In genomic region chrX:129981752-129982299, GRCh38 we compare ENCODE assay signal across 8 cellular contexts. TPM values are rescaled to one million over a fixed set of nuclear protein-coding genes. Genes with fewer than 3 reads are reported as not detected.
A peak's percentile ranks its signal among the peaks of the same experiment; 100 is the strongest.
DNase-seq lines count a peak whose midpoint lies in the region; ATAC-seq and TF ChIP-seq lines count a peak whose summit lies in the region.

No MANE protein-coding gene starts in this region.

- no peak for TF ChIP-seq POLR2A in heart left ventricle (IDR thresholded peaks at IDR 0.05)
- no peak for TF ChIP-seq POLR2A in sigmoid colon (IDR thresholded peaks at IDR 0.05)

- peak in 2 of 5 donors; percentile 22 to 50 for DNase-seq in heart left ventricle
- no peak for DNase-seq in cardiac septum (ENCODE audit: low spot score)
- no peak for DNase-seq in PC-3
- DNase-seq in sigmoid colon: no peak
- no peak for DNase-seq in activated CD4-positive, alpha-beta T cell treated with anti-CD3 and anti-CD28 coated beads, Interleukin-2, amount 10 ng/mL, durations not matched to agents 24 days and 14 days

- 0 to 53% (median 15%) methylated on average over 18 to 29 of the region's 29 CpGs for WGBS in heart left ventricle, 4 donors
- WGBS in urinary bladder: under 1% methylated on average over 28 of the region's 29 CpGs
- 1% methylated on average over 28 of the region's 29 CpGs for WGBS in sigmoid colon, 2 donors

- POLR2A ChIA-PET in PC-3 (lab: Charles Lee; ENCODE audit: unreplicated experiment): no interaction called here

- peaks cover 15% of the 10 kb centered on the region; the same call in 1 of the 2 replicates for H3K79me2 ChIP-seq in PC-3 (ENCODE audit: low read length)

- H3K27me3 ChIP-seq in heart left ventricle: no peaks in the 10 kb centered on the region
- H3K27me3 ChIP-seq in PC-3 (ENCODE audit: low read length): no peaks in the 10 kb centered on the region
- H3K27me3 ChIP-seq in iPS-18a (ENCODE audit: control insufficient read depth, insufficient read depth, low read length): peaks cover 55% of the 10 kb centered on the region
- no peaks in the 10 kb centered on the region for H3K27me3 ChIP-seq in sigmoid colon

- H3K4me1 ChIP-seq in heart left ventricle: peaks cover 0 to 7% (median 0%) of the 10 kb centered on the region in 12 donors
- peaks cover 5% of the 10 kb centered on the region; the same call in 1 of the 2 replicates for H3K4me1 ChIP-seq in PC-3 (ENCODE audit: insufficient read depth, low read length)
- no peaks in the 10 kb centered on the region for H3K4me1 ChIP-seq in iPS-18a (ENCODE audit: control insufficient read depth, low read depth, low read length)
- no peaks in the 10 kb centered on the region for H3K4me1 ChIP-seq in urinary bladder (ENCODE audit: insufficient read depth)
- H3K4me1 ChIP-seq in sigmoid colon: peaks cover 0 to 6% (median 3%) of the 10 kb centered on the region in 4 donors

- H3K27ac ChIP-seq in heart left ventricle: peak overlapping the region in 11 of 12 donors; percentile 12 to 87 (median 55)
- H3K27ac ChIP-seq in PC-3 (ENCODE audit: low read length): no peak overlapping the region
- no peak overlapping the region for H3K27ac ChIP-seq in iPS-18a (ENCODE audit: low read length)
- no peak overlapping the region for H3K27ac ChIP-seq in urinary bladder (ENCODE audit: low read depth)
- peak overlapping the region in 1 of 4 donors; percentile 86 for H3K27ac ChIP-seq in sigmoid colon

- no peak overlapping the region for H3K4me3 Mint-ChIP-seq in activated CD4-positive, alpha-beta T cell treated with anti-CD3 and anti-CD28 coated beads, Interleukin-2, amount 10 ng/mL, durations not matched to agents 24 days and 14 days

- no peaks in the 10 kb centered on the region for H3F3A ChIP-seq in PC-3 (ENCODE audit: low read length, unreplicated experiment)

- intact Hi-C loops in heart left ventricle (cut with DNase I): loop anchor here in 9 of 10 donors (1.0 to 10.0 kb wide), 7 partner anchors 25 to 83 kb away; no protein-coding TSS in a partner anchor
- intact Hi-C loops in cardiac septum (cut with DNase I): loop anchor here (2.0 kb wide), 1 partner anchor 51 kb away; no protein-coding TSS in a partner anchor
- intact Hi-C loops in PC-3 (cut with micrococcal nuclease): loop anchor here (2.0 kb wide), 2 partner anchors 57 to 79 kb away; no protein-coding TSS in a partner anchor
- intact Hi-C loops in sigmoid colon (cut with DNase I): loop anchor here (1.0 to 5.0 kb wide), 3 partner anchors 45 to 79 kb away; no protein-coding TSS in a partner anchor
- intact Hi-C loops in activated CD4-positive, alpha-beta T cell treated with anti-CD3 and anti-CD28 coated beads, Interleukin-2, amount 10 ng/mL, durations not matched to agents 24 days and 14 days (cut with micrococcal nuclease): loop anchor here (1.0 kb wide), 2 partner anchors 25 to 50 kb away; no protein-coding TSS in a partner anchor

- H3K27ac Mint-ChIP-seq in activated CD4-positive, alpha-beta T cell treated with anti-CD3 and anti-CD28 coated beads, Interleukin-2, amount 10 ng/mL, durations not matched to agents 24 days and 14 days: no peak overlapping the region

- peak overlapping the region; percentile 90 for H2AFZ ChIP-seq in PC-3 (ENCODE audit: low read length)

- TF ChIP-seq EP300 in sigmoid colon (IDR thresholded peaks at IDR 0.05): no peak

- peaks cover 10% of the 10 kb centered on the region for H3K4me1 Mint-ChIP-seq in activated CD4-positive, alpha-beta T cell treated with anti-CD3 and anti-CD28 coated beads, Interleukin-2, amount 10 ng/mL, durations not matched to agents 24 days and 14 days

- H3K9ac ChIP-seq in PC-3 (ENCODE audit: low read length) (no peak overlapping the region), iPS-18a (ENCODE audit: low read length) (no peak overlapping the region)

- H3K4me2 ChIP-seq in PC-3 (ENCODE audit: low read length): no peak overlapping the region; the same call in 1 of the 2 replicates

- H3K9me3 Mint-ChIP-seq in activated CD4-positive, alpha-beta T cell treated with anti-CD3 and anti-CD28 coated beads, Interleukin-2, amount 10 ng/mL, durations not matched to agents 24 days and 14 days: no peaks in the 10 kb centered on the region

- H3K9me3 ChIP-seq in heart left ventricle (no peaks in the 10 kb centered on the region), PC-3 (ENCODE audit: low read length) (no peaks in the 10 kb centered on the region), iPS-18a (ENCODE audit: control insufficient read depth, low read depth, low read length) (peaks cover 3% of the 10 kb centered on the region), sigmoid colon (no peaks in the 10 kb centered on the region)

- H3K36me3 ChIP-seq in heart left ventricle (no peaks in the 10 kb centered on the region), PC-3 (ENCODE audit: low read depth, low read length) (no peaks in the 10 kb centered on the region), iPS-18a (ENCODE audit: control insufficient read depth, low read depth, low read length) (no peaks in the 10 kb centered on the region), urinary bladder (ENCODE audit: insufficient read depth) (no peaks in the 10 kb centered on the region), sigmoid colon (no peaks in the 10 kb centered on the region)

- CTCF ChIA-PET in PC-3 (lab: Charles Lee): no interaction called here

- ATAC-seq in heart left ventricle (peak in 1 of 4 donors; percentile 1), PC-3 (no peak), GM21737 (IDR thresholded peaks at IDR 0.05; ENCODE audit: unreplicated experiment) (no peak)

- peaks cover 22% of the 10 kb centered on the region for H3K27me3 Mint-ChIP-seq in activated CD4-positive, alpha-beta T cell treated with anti-CD3 and anti-CD28 coated beads, Interleukin-2, amount 10 ng/mL, durations not matched to agents 24 days and 14 days

- no peaks in the 10 kb centered on the region for H3K9me2 ChIP-seq in PC-3 (replicated peaks; ENCODE audit: low read length)

- no TSS peak for BruUV-seq in PC-3 (replicated peaks; lab: Mats Ljungman, UMichigan)

- H3K36me3 Mint-ChIP-seq in activated CD4-positive, alpha-beta T cell treated with anti-CD3 and anti-CD28 coated beads, Interleukin-2, amount 10 ng/mL, durations not matched to agents 24 days and 14 days (ENCODE audit: low read depth): peaks cover 3% of the 10 kb centered on the region

- H3K4me3 ChIP-seq in heart left ventricle: peak overlapping the region in 3 of 12 donors; percentile 39 to 60 (median 48)
- H3K4me3 ChIP-seq in PC-3 (ENCODE audit: low read length): no peak overlapping the region; the same call in 1 of the 2 replicates
- peak overlapping the region; percentile 54 for H3K4me3 ChIP-seq in iPS-18a (ENCODE audit: low read length)
- H3K4me3 ChIP-seq in urinary bladder (ENCODE audit: low read depth, low read length): peak overlapping the region; percentile 63
- H3K4me3 ChIP-seq in sigmoid colon: no peak overlapping the region

- H4K20me1 ChIP-seq in PC-3 (ENCODE audit: low read length): no peaks in the 10 kb centered on the region

- no peak for TF ChIP-seq CTCF in heart left ventricle (IDR thresholded peaks at IDR 0.05)
- TF ChIP-seq CTCF in PC-3 (conservative IDR thresholded peaks at IDR 0.05; ENCODE audit: low read depth, low read length): no peak
- TF ChIP-seq CTCF in sigmoid colon (IDR thresholded peaks at IDR 0.05): no peak

RNA-seq across cellular contexts. Expression of gene BCORL1, which starts 0.6 kb away (rescaled TPM):
- total RNA-seq in heart left ventricle (10 to 100 TPM in 2 of 9 donors, 1 to 10 TPM in 7; 5.3 to 11.0 (median 9.0) TPM), cardiac septum (9.8 TPM), PC-3 (2014; rRNA removed) (3.1 and 3.9 TPM in 2 replicates), urinary bladder (4.5 TPM), sigmoid colon (1 to 10 TPM; 2.2 to 5.8 (median 4.2) TPM)
- polyA plus RNA-seq in heart left ventricle (1 to 10 TPM; 3.3 to 7.5 TPM), urinary bladder (9.4 TPM), sigmoid colon (1 to 10 TPM; 1.2 to 5.0 (median 1.6) TPM)
- total RNA-seq in activated CD4-positive, alpha-beta T cell treated with anti-CD3 and anti-CD28 coated beads, Interleukin-2, amount 10 ng/mL, durations not matched to agents 24 days and 14 days: 8.0 and 9.2 TPM in 2 replicates

Comparison
In these comparisons a context has a peak if more than half of its experiments do, and no peak if none do; other contexts are left out.
1. H3K27ac ChIP-seq: peak in heart left ventricle (11 of 12); none in PC-3 (single experiment), iPS-18a (single experiment) and urinary bladder (single experiment).
2. H3K4me3 ChIP-seq: peak in iPS-18a (single experiment) and urinary bladder (single experiment); none in PC-3 (single experiment) and sigmoid colon (0 of 4).